23 cellular contexts compared by ENCODE assay signal in the genomic region with DNA sequence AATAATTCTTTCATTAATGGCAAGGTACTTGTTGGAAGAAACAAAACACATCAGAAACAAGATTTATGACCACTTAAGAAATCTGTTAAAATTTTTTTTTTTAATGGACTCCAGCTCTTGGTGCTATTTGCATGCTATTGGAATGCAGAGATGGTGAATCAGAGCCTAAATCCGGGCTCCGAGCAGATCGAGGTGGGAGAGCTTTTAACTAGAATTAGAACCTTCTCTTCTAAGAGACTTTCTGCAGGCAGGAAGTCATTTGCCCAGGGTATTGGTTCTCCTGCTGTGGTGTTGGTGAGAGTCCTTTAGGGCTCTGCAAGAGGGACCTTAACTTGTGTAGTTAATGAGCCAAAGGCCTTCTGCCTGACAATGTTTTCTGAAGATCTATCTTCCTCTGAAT.
DNase-seq lines count a peak whose midpoint lies in the region; ATAC-seq, FAIRE-seq and TF ChIP-seq lines count a peak whose summit lies in the region.
"Had no signal": no experiment of that assay in that cellular context is flagged by ENCODE, and none has a peak within 500 bp of the region (broad histone marks: within the 10 kb centered on the region; RNA-seq: fewer than 3 reads in every experiment).

No MANE protein-coding gene starts in this region.

- peaks cover 7 to 12% (median 10%) of the 10 kb centered on the region in 3 donors for H3K27me3 Mint-ChIP-seq in immature natural killer cell (ENCODE audit: low read depth in 3 of 3)
- H3K27me3 Mint-ChIP-seq: CD4-positive, CD25-positive, alpha-beta regulatory T cell had no signal

- H3K36me3 Mint-ChIP-seq in immature natural killer cell, result no peaks in the 10 kb centered on the region
- H3K36me3 Mint-ChIP-seq: CD4-positive, CD25-positive, alpha-beta regulatory T cell had no signal

- H3K4me1 Mint-ChIP-seq in immature natural killer cell, result no peaks in the 10 kb centered on the region
- H3K4me1 Mint-ChIP-seq: CD4-positive, CD25-positive, alpha-beta regulatory T cell had no signal

- peak; percentile 83 for FAIRE-seq in HTR-8/SVneo (lab: Jason Lieb, UNC)
- FAIRE-seq: G401.6 had no signal

- H3K4me3 Mint-ChIP-seq in immature natural killer cell, result no peak overlapping the region
- H3K4me3 Mint-ChIP-seq: CD4-positive, CD25-positive, alpha-beta regulatory T cell had no signal

- H3K4me3 ChIP-seq in foreskin fibroblast (ENCODE audit: low read depth in 1 of 2, low read length in 2 of 2), result no peak overlapping the region
- H3K4me3 ChIP-seq: BLaER1, HAP-1, SJCRH30 had no signal

- no peak overlapping the region for H3K27ac Mint-ChIP-seq in immature natural killer cell
- H3K27ac Mint-ChIP-seq: CD4-positive, CD25-positive, alpha-beta regulatory T cell had no signal

- TF ChIP-seq CTCF in foreskin fibroblast (IDR thresholded peaks at IDR 0.05; ENCODE audit: low read depth, low read length), result no peak

- peak; percentile 9 for DNase-seq in EH (ENCODE audit: low read depth)
- DNase-seq in HTR-8/SVneo (ENCODE audit: insufficient read length, low spot score), result no peak
- DNase-seq in foreskin fibroblast, result peak; percentile 6 to 7
- DNase-seq in immature natural killer cell, result no peak
- DNase-seq: CD4-positive, CD25-positive, alpha-beta regulatory T cell; DMS153; DND-41; GOT3; Karpas-422; NCI-H1092 treated with DMSO at 0.1 percent for 48 hours; NCI-H1436; NCI-H187; NCI-H2171 treated with DMSO at 0.1 percent for 48 hours; NCI-H345; NCI-H510A treated with DMSO at 0.1 percent for 48 hours; PC-3; SJCRH30 had no signal

- no peak for ATAC-seq in GM21515 (IDR thresholded peaks at IDR 0.05; ENCODE audit: unreplicated experiment)
- no peak for ATAC-seq in HG02970 (IDR thresholded peaks at IDR 0.05; ENCODE audit: low FRiP score, unreplicated experiment)
- ATAC-seq in HG03460 (IDR thresholded peaks at IDR 0.05; ENCODE audit: unreplicated experiment), result no peak
- ATAC-seq: PC-3 had no signal

- no peaks in the 10 kb centered on the region for H3K9me3 Mint-ChIP-seq in immature natural killer cell

Comparison
In these comparisons a context has a peak if more than half of its experiments do, and no peak if none do; other contexts are left out.
1. DNase-seq: peak in EH (single experiment) and foreskin fibroblast (2 of 2); none in HTR-8/SVneo (single experiment) and immature natural killer cell (0 of 3).